In the genomic region with DNA sequence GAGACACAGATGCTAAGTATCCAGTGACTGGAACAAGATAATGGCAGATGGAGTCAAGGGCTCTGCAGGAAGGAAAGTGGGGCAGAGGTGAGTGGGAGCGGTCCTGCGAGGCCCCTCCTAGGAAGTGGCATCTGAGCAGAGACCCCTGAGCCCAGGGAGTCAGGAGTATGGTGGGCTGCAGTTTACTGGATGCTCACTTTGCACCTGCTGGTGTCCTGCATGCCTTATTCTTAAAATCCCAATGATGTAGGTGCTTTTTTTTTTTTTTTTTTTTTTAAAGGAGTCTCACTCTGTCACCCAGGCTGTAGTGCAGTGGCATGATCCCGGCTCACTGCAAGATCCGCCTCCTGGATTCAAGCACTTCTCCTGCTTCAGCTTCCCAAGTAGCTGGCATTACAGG, we compare ENCODE assay signal across 17 cellular contexts. TPM values are rescaled to one million over a fixed set of nuclear protein-coding genes. Genes with fewer than 3 reads are reported as not detected.
DNase-seq lines count a peak whose midpoint lies in the region; ATAC-seq and TF ChIP-seq lines count a peak whose summit lies in the region.
"Had no signal": no experiment of that assay in that cellular context is flagged by ENCODE, and none has a peak within 500 bp of the region (broad histone marks: within the 10 kb centered on the region; RNA-seq: fewer than 3 reads in every experiment).

No MANE protein-coding gene starts in this region.

- TF ChIP-seq POLR2A in adrenal gland (IDR thresholded peaks at IDR 0.05): no peak

- H3K9ac ChIP-seq in skeletal muscle tissue (ENCODE audit: low read depth in 1 of 3, low read length in 3 of 3): no peak overlapping the region
- H3K9ac ChIP-seq: BLaER1 had no signal

- intact Hi-C loops in adrenal gland (cut with DNase I): loop anchor here (5.0 to 10.0 kb wide), 2 partner anchors 79 to 81 kb away; no protein-coding TSS in a partner anchor

- CTCF ChIA-PET in activated CD8-positive, alpha-beta memory T cell treated with anti-CD3 and anti-CD28 coated beads, Interleukin-2, amount 10 ng/mL, durations not matched to agents 7 days and 5 days (lab: Charles Lee): interaction anchor here (1.0 kb wide), 1 partner anchor 17 kb away, joined by 3 read pairs; no protein-coding TSS in a partner anchor

- peaks cover 14% of the 10 kb centered on the region for H3K36me3 Mint-ChIP-seq in activated CD8-positive, alpha-beta memory T cell treated with anti-CD3 and anti-CD28 coated beads, Interleukin-2, amount 10 ng/mL, durations not matched to agents 7 days and 5 days
- peaks cover 32% of the 10 kb centered on the region for H3K36me3 Mint-ChIP-seq in HFFc6 (ENCODE audit: low read depth)

- DNase-seq in activated CD8-positive, alpha-beta memory T cell treated with anti-CD3 and anti-CD28 coated beads, Interleukin-2, amount 10 ng/mL, durations not matched to agents 7 days and 5 days: no peak
- DNase-seq in activated CD8-positive, alpha-beta memory T cell treated with anti-CD3 and anti-CD28 coated beads, Interleukin-2, amount 50 U/mL, for 48 hours: no peak
- DNase-seq in HFFc6 (no peak), adrenal gland (peak in 4 of 7 donors; percentile 32 to 69 (median 48)), UCSD-AML1 (lab: John Stamatoyannopoulos, UW; ENCODE audit: unreplicated experiment) (no peak), SKM-1 treated with dmso at 0.1 percent for 144 hours (lab: John Stamatoyannopoulos, UW; ENCODE audit: unreplicated experiment) (no peak)
- DNase-seq: activated CD4-positive, alpha-beta T cell treated with anti-CD3 and anti-CD28 coated beads, Interleukin-2, amount 50 U/mL, for 48 hours; lower lobe of right lung; NCI-H1694 treated with DMSO at 0.1 percent for 48 hours; NCI-H526 treated with DMSO at 0.1 percent for 48 hours; stimulated activated CD8-positive, alpha-beta memory T cell treated with anti-CD3 and anti-CD28 coated beads, Interleukin-4, amount 100 ng/mL, for 48 hours had no signal

- ATAC-seq in activated CD8-positive, alpha-beta memory T cell treated with anti-CD3 and anti-CD28 coated beads, Interleukin-2, amount 10 ng/mL, durations not matched to agents 7 days and 5 days: no peak
- no peak for ATAC-seq in GM21381 (IDR thresholded peaks at IDR 0.05; ENCODE audit: unreplicated experiment)
- ATAC-seq: GM12878, lower lobe of right lung, SK-N-SH treated with all-trans-retinoic acid at 6 μM for 48 hours had no signal

- peaks cover 11 to 22% of the 10 kb centered on the region in 2 donors for H3K4me1 ChIP-seq in adrenal gland (replicated peaks in 1 of 2)
- peaks cover 28 to 49% (median 43%) of the 10 kb centered on the region in 3 donors for H3K4me1 ChIP-seq in skeletal muscle tissue (ENCODE audit: control insufficient read depth in 3 of 3, insufficient read depth in 3 of 3, low read length in 3 of 3)
- H3K4me1 ChIP-seq: prostate gland had no signal

- H3K4me3 ChIP-seq in adrenal gland (no peak overlapping the region), skeletal muscle tissue (ENCODE audit: low read length in 3 of 3) (no peak overlapping the region)
- H3K4me3 ChIP-seq: BLaER1, GM12878, lower lobe of right lung, prostate gland had no signal

- no peaks in the 10 kb centered on the region for H3K27me3 Mint-ChIP-seq in activated CD8-positive, alpha-beta memory T cell treated with anti-CD3 and anti-CD28 coated beads, Interleukin-2, amount 10 ng/mL, durations not matched to agents 7 days and 5 days
- peaks cover 14% of the 10 kb centered on the region for H3K27me3 Mint-ChIP-seq in HFFc6 (ENCODE audit: insufficient read depth)

- H3K9me3 ChIP-seq in adrenal gland (replicated peaks in 1 of 3): no peaks in the 10 kb centered on the region
- H3K9me3 ChIP-seq in skeletal muscle tissue (ENCODE audit: control insufficient read depth in 3 of 3, low read length in 3 of 3): no peaks in the 10 kb centered on the region
- H3K9me3 ChIP-seq: BLaER1, lower lobe of right lung, prostate gland had no signal

- peaks cover 0 to 25% of the 10 kb centered on the region in 2 donors for H3K36me3 ChIP-seq in adrenal gland (replicated peaks in 1 of 2)
- peaks cover 0 to 16% (median 4%) of the 10 kb centered on the region in 3 donors for H3K36me3 ChIP-seq in skeletal muscle tissue (ENCODE audit: control insufficient read depth in 3 of 3, insufficient read depth in 3 of 3, low read length in 3 of 3)
- H3K36me3 ChIP-seq: prostate gland had no signal

- peaks cover 17% of the 10 kb centered on the region for H3K4me1 Mint-ChIP-seq in activated CD8-positive, alpha-beta memory T cell treated with anti-CD3 and anti-CD28 coated beads, Interleukin-2, amount 10 ng/mL, durations not matched to agents 7 days and 5 days
- peaks cover 32% of the 10 kb centered on the region for H3K4me1 Mint-ChIP-seq in HFFc6 (ENCODE audit: low read depth)

- TF ChIP-seq CTCF in HFFc6 (IDR thresholded peaks at IDR 0.05) (no peak), adrenal gland (IDR thresholded peaks at IDR 0.05) (no peak)

- H3K27ac ChIP-seq in adrenal gland: peak overlapping the region; percentile 0 to 100 (median 95)
- H3K27ac ChIP-seq in skeletal muscle tissue (ENCODE audit: low read depth, low read length): peak overlapping the region; percentile 12
- H3K27ac ChIP-seq: BLaER1, prostate gland had no signal

- H3K9me3 Mint-ChIP-seq in activated CD8-positive, alpha-beta memory T cell treated with anti-CD3 and anti-CD28 coated beads, Interleukin-2, amount 10 ng/mL, durations not matched to agents 7 days and 5 days (ENCODE audit: low read depth): no peaks in the 10 kb centered on the region
- peaks cover 9% of the 10 kb centered on the region; the same call in 1 of the 2 replicates for H3K9me3 Mint-ChIP-seq in HFFc6

- H3K27me3 ChIP-seq in adrenal gland (no peaks in the 10 kb centered on the region), skeletal muscle tissue (ENCODE audit: control insufficient read depth in 3 of 3, insufficient read depth in 3 of 3, low read length in 3 of 3) (no peaks in the 10 kb centered on the region)
- H3K27me3 ChIP-seq: BLaER1 had no signal

- H3K27ac Mint-ChIP-seq in activated CD8-positive, alpha-beta memory T cell treated with anti-CD3 and anti-CD28 coated beads, Interleukin-2, amount 10 ng/mL, durations not matched to agents 7 days and 5 days: peak overlapping the region; percentile 33
- H3K27ac Mint-ChIP-seq in HFFc6: peak overlapping the region; percentile 99; the same call in 1 of the 2 replicates

- WGBS in adrenal gland, 4 donors: 77 to 81% (median 79%) methylated on average over 4 of the region's 4 CpGs

- no peak overlapping the region for H3K4me3 Mint-ChIP-seq in activated CD8-positive, alpha-beta memory T cell treated with anti-CD3 and anti-CD28 coated beads, Interleukin-2, amount 10 ng/mL, durations not matched to agents 7 days and 5 days
- no peak overlapping the region for H3K4me3 Mint-ChIP-seq in HFFc6

RNA-seq across cellular contexts. Expression of a gene that starts 5.6 kb away (rescaled TPM):
- total RNA-seq in activated CD8-positive, alpha-beta memory T cell treated with anti-CD3 and anti-CD28 coated beads, Interleukin-2, amount 10 ng/mL, durations not matched to agents 7 days and 5 days: 10 to 100 TPM; 32.6 to 34.6 TPM
- total RNA-seq in HFFc6 (2021; fragmentation: NEBNext Ultra II Directional; extraction: Animal tissue kit (Norgen Biotek cat#: 25700)): 10 to 100 TPM; 57.9 to 62.8 (median 59.8) TPM
- total RNA-seq in adrenal gland (100 to 1,000 TPM; 148 to 272 (median 252) TPM), skeletal muscle tissue (7.3 TPM)
- 10 to 100 TPM; 31.0 to 74.7 (median 39.3) TPM for polyA plus RNA-seq in adrenal gland

RNA-seq across cellular contexts. Expression of a gene that starts 42.7 kb away (rescaled TPM):
- total RNA-seq in activated CD8-positive, alpha-beta memory T cell treated with anti-CD3 and anti-CD28 coated beads, Interleukin-2, amount 10 ng/mL, durations not matched to agents 7 days and 5 days: 10 to 100 TPM; 24.2 to 25.4 TPM
- 10 to 100 TPM; 25.8 to 29.8 (median 27.8) TPM for total RNA-seq in HFFc6 (2021; fragmentation: NEBNext Ultra II Directional; extraction: Animal tissue kit (Norgen Biotek cat#: 25700))
- total RNA-seq in adrenal gland (10 to 100 TPM; 18.7 to 39.1 (median 28.5) TPM), skeletal muscle tissue (5.7 TPM)
- 10 to 100 TPM; 29.4 to 32.6 (median 30.2) TPM for polyA plus RNA-seq in adrenal gland

Comparison
In these comparisons a context has a peak if more than half of its experiments do, and no peak if none do; other contexts are left out.
1. DNase-seq: peak in adrenal gland (4 of 7); none in activated CD8-positive, alpha-beta memory T cell treated with anti-CD3 and anti-CD28 coated beads, Interleukin-2, amount 10 ng/mL, durations not matched to agents 7 days and 5 days (single experiment), activated CD8-positive, alpha-beta memory T cell treated with anti-CD3 and anti-CD28 coated beads, Interleukin-2, amount 50 U/mL, for 48 hours (single experiment), HFFc6 (single experiment), UCSD-AML1 (single experiment) and SKM-1 treated with dmso at 0.1 percent for 144 hours (single experiment).